8 cellular contexts compared by ENCODE assay signal in genomic region chr11:129894281-129895125, GRCh38. TPM values are rescaled to one million over a fixed set of nuclear protein-coding genes. Genes with fewer than 3 reads are reported as not detected.
A peak's percentile ranks its signal among the peaks of the same experiment; 100 is the strongest.
DNase-seq lines count a peak whose midpoint lies in the region; ATAC-seq and TF ChIP-seq lines count a peak whose summit lies in the region.

No MANE protein-coding gene starts in this region.

- no peak for TF ChIP-seq CTCF in activated CD8-positive, alpha-beta T cell treated with anti-CD3 and anti-CD28 coated beads for 36 hours (IDR thresholded peaks at IDR 0.05)
- TF ChIP-seq CTCF in heart left ventricle (IDR thresholded peaks at IDR 0.05) = no peak

- peak; percentile 5 for ATAC-seq in GM18519 (IDR thresholded peaks at IDR 0.05; ENCODE audit: low FRiP score, unreplicated experiment)
- ATAC-seq in activated CD8-positive, alpha-beta T cell treated with anti-CD3 and anti-CD28 coated beads for 36 hours = peak; percentile 15
- ATAC-seq in heart left ventricle = peak in 3 of 4 donors; percentile 11 to 20 (median 14)
- ATAC-seq in HG03039 (IDR thresholded peaks at IDR 0.05; ENCODE audit: unreplicated experiment) = no peak

- H3K9me3 ChIP-seq in heart left ventricle = no peaks in the 10 kb centered on the region

- intact Hi-C loops in activated CD8-positive, alpha-beta T cell treated with anti-CD3 and anti-CD28 coated beads for 36 hours (cut with micrococcal nuclease) = no loop called here
- intact Hi-C loops in heart left ventricle (cut with DNase I) = loop anchor here in 1 of 10 donors (10.0 kb wide), 1 partner anchor 1020 kb away; the partner anchor contains the start of gene SNX19

- peak overlapping the region; percentile 83 for H3K27ac Mint-ChIP-seq in activated CD8-positive, alpha-beta T cell treated with anti-CD3 and anti-CD28 coated beads for 36 hours

- peaks cover 38% of the 10 kb centered on the region for H3K4me1 Mint-ChIP-seq in activated CD8-positive, alpha-beta T cell treated with anti-CD3 and anti-CD28 coated beads for 36 hours (ENCODE audit: low read depth)

- peaks cover 14% of the 10 kb centered on the region for H3K36me3 ChIP-seq in ACC112 (ENCODE audit: insufficient read depth, low read length)
- H3K36me3 ChIP-seq in heart left ventricle = peaks cover 0 to 38% (median 28%) of the 10 kb centered on the region in 9 donors

- H3K4me3 ChIP-seq in ACC112 (ENCODE audit: low read depth, low read length) = peak overlapping the region; percentile 85
- peak overlapping the region; percentile 61 to 97 (median 82) for H3K4me3 ChIP-seq in heart left ventricle

- H3K27ac ChIP-seq in ACC112 (ENCODE audit: low read depth, low read length) (no peak overlapping the region), heart left ventricle (peak overlapping the region in 9 of 12 donors; percentile 58 to 87 (median 82))

- TF ChIP-seq POLR2A in heart left ventricle (IDR thresholded peaks at IDR 0.05) = no peak

- H3K36me3 Mint-ChIP-seq in activated CD8-positive, alpha-beta T cell treated with anti-CD3 and anti-CD28 coated beads for 36 hours (ENCODE audit: low read depth) = peaks cover 31% of the 10 kb centered on the region

- H3K4me1 ChIP-seq in ACC112 (ENCODE audit: control insufficient read depth, insufficient read depth, low read length, unreplicated experiment) (peaks cover 13% of the 10 kb centered on the region), heart left ventricle (peaks cover 0 to 19% (median 11%) of the 10 kb centered on the region in 12 donors)

- no peaks in the 10 kb centered on the region for H3K9me3 Mint-ChIP-seq in activated CD8-positive, alpha-beta T cell treated with anti-CD3 and anti-CD28 coated beads for 36 hours

- WGBS in heart left ventricle, 4 donors = 26 to 28% (median 26%) methylated on average over 13 of the region's 13 CpGs

- CTCF ChIA-PET in activated CD8-positive, alpha-beta T cell treated with anti-CD3 and anti-CD28 coated beads for 36 hours (lab: Charles Lee) = interaction anchor here (1.1 to 2.5 kb wide), 3 partner anchors 13 to 238 kb away, joined by 4 to 7 read pairs (median 7); no protein-coding TSS in a partner anchor

- peak overlapping the region; percentile 52 for H2AFZ ChIP-seq in ACC112 (ENCODE audit: low read length, unreplicated experiment)

- peak; percentile 4 for DNase-seq in HS-5 (ENCODE audit: low read depth)
- DNase-seq in activated CD8-positive, alpha-beta T cell treated with anti-CD3 and anti-CD28 coated beads for 36 hours = peak; percentile 44
- no peak for DNase-seq in heart left ventricle
- DNase-seq in putamen (ENCODE audit: low spot score) = peak; percentile 28
- no peak for DNase-seq in ecto neural progenitor cell (ENCODE audit: low spot score)

- peaks cover 25% of the 10 kb centered on the region for H3K79me2 ChIP-seq in ACC112 (ENCODE audit: control insufficient read depth, insufficient read depth, low read length, unreplicated experiment)

- POLR2A ChIA-PET in activated CD8-positive, alpha-beta T cell treated with anti-CD3 and anti-CD28 coated beads for 36 hours (lab: Charles Lee) = interaction anchor here (0.6 to 1.0 kb wide), 4 partner anchors 16 to 30 kb away, joined by 3 read pairs; no protein-coding TSS in a partner anchor

- H3K27me3 ChIP-seq in ACC112 (ENCODE audit: insufficient read depth, low read length) (no peaks in the 10 kb centered on the region), heart left ventricle (no peaks in the 10 kb centered on the region)

- H3K4me3 Mint-ChIP-seq in activated CD8-positive, alpha-beta T cell treated with anti-CD3 and anti-CD28 coated beads for 36 hours = peak overlapping the region; percentile 84

- no peaks in the 10 kb centered on the region for H3K27me3 Mint-ChIP-seq in activated CD8-positive, alpha-beta T cell treated with anti-CD3 and anti-CD28 coated beads for 36 hours

RNA-seq across cellular contexts. Expression of gene NFRKB, which starts 0.9 kb away (rescaled TPM):
- 10 to 100 TPM; 35.2 to 36.6 TPM for total RNA-seq in activated CD8-positive, alpha-beta T cell treated with anti-CD3 and anti-CD28 coated beads for 36 hours
- 10 to 100 TPM in 8 of 9 donors, 1 to 10 TPM in 1; 6.7 to 23.1 (median 14.1) TPM for total RNA-seq in heart left ventricle
- polyA plus RNA-seq in heart left ventricle = 10 to 100 TPM in 1 of 2 donors, 1 to 10 TPM in 1; 5.0 to 10.4 TPM

Comparison
In these comparisons a context has a peak if more than half of its experiments do, and no peak if none do; other contexts are left out.
1. DNase-seq: peak in HS-5 (single experiment), activated CD8-positive, alpha-beta T cell treated with anti-CD3 and anti-CD28 coated beads for 36 hours (single experiment) and putamen (single experiment); none in heart left ventricle (0 of 5) and ecto neural progenitor cell (single experiment).